Comparison of ENCODE assay signal across 8 cellular contexts in the genomic region with DNA sequence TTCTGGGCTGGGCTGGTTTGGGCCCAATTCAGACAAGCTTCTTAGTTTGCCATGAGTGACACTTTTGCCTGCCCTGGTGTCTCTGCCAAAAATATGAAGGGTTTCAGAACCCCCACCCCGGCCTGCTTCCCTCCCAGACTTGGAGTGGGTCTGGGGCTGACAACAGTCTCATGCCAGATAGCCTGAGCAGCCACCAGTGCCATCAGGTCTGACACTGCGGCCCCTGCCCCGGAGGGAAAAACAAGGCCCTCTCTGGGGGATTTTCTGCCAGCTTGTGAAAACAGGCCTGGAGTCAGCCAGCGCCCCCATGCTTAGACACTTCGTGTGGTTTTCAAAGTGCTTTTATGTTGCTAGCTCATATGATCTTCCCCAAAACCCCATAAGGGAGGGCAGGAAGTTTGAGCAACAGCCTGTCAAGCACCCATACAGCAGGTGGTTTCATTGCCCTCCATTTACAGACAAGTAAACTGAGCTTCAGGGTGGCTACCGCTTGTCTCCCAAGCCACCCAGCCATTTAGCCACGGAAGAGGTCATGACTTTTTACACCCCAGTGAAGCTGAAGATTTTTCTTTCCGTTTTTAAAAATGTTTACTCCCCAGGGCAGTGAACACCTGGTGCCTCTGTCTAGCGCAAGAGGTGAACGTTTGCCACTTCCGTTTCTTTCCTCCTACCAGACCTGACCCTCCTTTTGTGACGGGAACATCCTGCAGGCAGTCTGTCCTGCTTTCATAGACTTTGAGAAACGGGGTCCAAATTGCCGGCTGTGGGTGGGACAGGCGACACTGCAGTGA.
DNase-seq lines count a peak whose midpoint lies in the region; ATAC-seq and TF ChIP-seq lines count a peak whose summit lies in the region.

No MANE protein-coding gene starts in this region.

- no peaks in the 10 kb centered on the region for H3K9me3 ChIP-seq in heart left ventricle
- no peaks in the 10 kb centered on the region for H3K9me3 ChIP-seq in right atrium auricular region

- peaks cover 52 to 100% (median 99%) of the 10 kb centered on the region in 4 donors for H3K4me1 Mint-ChIP-seq in naive thymus-derived CD8-positive, alpha-beta T cell

- peak overlapping the region; percentile 68 to 99 (median 89) for H3K4me3 Mint-ChIP-seq in naive thymus-derived CD8-positive, alpha-beta T cell

- TF ChIP-seq POLR2A in heart left ventricle (IDR thresholded peaks at IDR 0.05) = no peak

- H3K27me3 Mint-ChIP-seq in naive thymus-derived CD8-positive, alpha-beta T cell = peaks cover 0 to 4% (median 0%) of the 10 kb centered on the region in 5 donors

- H3K27me3 ChIP-seq in heart left ventricle = no peaks in the 10 kb centered on the region
- H3K27me3 ChIP-seq in right atrium auricular region = no peaks in the 10 kb centered on the region

- no peaks in the 10 kb centered on the region for H3K9me3 Mint-ChIP-seq in naive thymus-derived CD8-positive, alpha-beta T cell

- TF ChIP-seq CTCF in heart left ventricle (IDR thresholded peaks at IDR 0.05) (no peak), right atrium auricular region (IDR thresholded peaks at IDR 0.05) (no peak)

- H3K36me3 Mint-ChIP-seq in naive thymus-derived CD8-positive, alpha-beta T cell = no peaks in the 10 kb centered on the region

- H3K36me3 ChIP-seq in heart left ventricle = no peaks in the 10 kb centered on the region
- no peaks in the 10 kb centered on the region for H3K36me3 ChIP-seq in right atrium auricular region

- peak overlapping the region; percentile 93 to 100 (median 99) for H3K27ac Mint-ChIP-seq in naive thymus-derived CD8-positive, alpha-beta T cell

- peak overlapping the region in 11 of 12 donors; percentile 16 to 91 (median 61) for H3K27ac ChIP-seq in heart left ventricle
- no peak overlapping the region for H3K27ac ChIP-seq in right atrium auricular region

- POLR2A ChIA-PET in naive thymus-derived CD8-positive, alpha-beta T cell (lab: Charles Lee) = interaction anchor here (0.8 to 74.5 kb wide), 15 partner anchors 9 to 691 kb away, joined by 3 to 5369 read pairs (median 10); a partner anchor contains a TSS

- intact Hi-C loops in heart left ventricle (cut with DNase I) = no loop called here

- peak overlapping the region in 1 of 12 donors; percentile 10 for H3K4me3 ChIP-seq in heart left ventricle
- H3K4me3 ChIP-seq in right atrium auricular region = no peak overlapping the region

- WGBS in heart left ventricle, 4 donors = 72 to 78% (median 73%) methylated on average over 12 to 15 of the region's 15 CpGs

- ATAC-seq in heart left ventricle (no peak), HG03103 (IDR thresholded peaks at IDR 0.05; ENCODE audit: low read depth, unreplicated experiment) (peak; percentile 36)
- ATAC-seq in naive thymus-derived CD8-positive, alpha-beta T cell = peak; percentile 54 to 59

- DNase-seq in heart left ventricle (peak in 1 of 5 donors; percentile 29), right atrium auricular region (ENCODE audit: low spot score) (no peak), OCI-M1 (lab: John Stamatoyannopoulos, UW) (peak; percentile 7), activated gamma-delta T cell treated with Interleukin-2 at 50 U/mL for 16 hours (peak; percentile 75), GM03348 (ENCODE audit: low spot score) (no peak), nucleus accumbens (lab: John Stamatoyannopoulos, UW) (no peak)
- peak; percentile 54 to 93 (median 83) for DNase-seq in naive thymus-derived CD8-positive, alpha-beta T cell

- peaks cover 13 to 100% (median 82%) of the 10 kb centered on the region in 12 donors for H3K4me1 ChIP-seq in heart left ventricle
- peaks cover 0 to 82% of the 10 kb centered on the region in 2 donors for H3K4me1 ChIP-seq in right atrium auricular region

Comparison
In these comparisons a context has a peak if more than half of its experiments do, and no peak if none do; other contexts are left out.
1. H3K27ac ChIP-seq: peak in heart left ventricle (11 of 12); none in right atrium auricular region (0 of 2).
2. ATAC-seq: peak in HG03103 (single experiment) and naive thymus-derived CD8-positive, alpha-beta T cell (2 of 2); none in heart left ventricle (0 of 4).
3. DNase-seq: peak in OCI-M1 (single experiment), activated gamma-delta T cell treated with Interleukin-2 at 50 U/mL for 16 hours (single experiment) and naive thymus-derived CD8-positive, alpha-beta T cell (10 of 10); none in right atrium auricular region (single experiment), GM03348 (single experiment) and nucleus accumbens (0 of 56).